In the genomic region with DNA sequence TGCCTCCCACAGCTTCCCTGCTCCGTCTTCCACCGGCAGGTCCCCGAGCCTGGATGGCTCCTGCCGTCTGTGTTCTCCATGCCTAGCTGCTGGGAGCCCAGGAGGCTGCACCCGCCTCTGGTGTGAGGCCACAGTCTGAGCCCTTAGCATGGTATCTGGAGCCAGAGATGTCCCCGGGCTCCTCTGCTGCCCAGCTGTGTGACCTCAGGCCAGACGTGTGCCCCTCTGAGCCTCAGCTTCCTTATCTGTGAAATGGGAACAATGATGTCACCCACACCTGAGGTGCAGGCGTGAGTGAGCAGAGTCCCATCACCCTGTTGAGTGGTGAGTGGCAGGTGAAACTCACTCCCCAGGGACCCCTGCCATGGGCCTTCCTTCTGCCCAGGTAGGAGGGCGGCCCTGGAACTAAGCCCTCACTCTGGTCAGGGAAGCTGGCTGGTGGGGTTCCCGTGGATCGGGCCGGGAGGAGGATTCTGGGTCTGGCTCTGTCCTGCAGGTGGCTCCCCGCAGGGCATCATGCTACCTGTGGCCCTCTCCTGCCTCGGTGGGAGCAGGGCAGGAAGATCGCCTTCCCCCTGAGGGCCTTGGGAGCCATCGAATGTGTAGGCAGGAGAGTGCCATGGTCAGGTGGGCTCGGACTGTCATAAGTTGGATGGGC, we compare ENCODE assay signal across 19 cellular contexts.
DNase-seq lines count a peak whose midpoint lies in the region; ATAC-seq, FAIRE-seq and TF ChIP-seq lines count a peak whose summit lies in the region.
"Had no signal": no experiment of that assay in that cellular context is flagged by ENCODE, and none has a peak within 500 bp of the region (broad histone marks: within the 10 kb centered on the region; RNA-seq: fewer than 3 reads in every experiment).

No MANE protein-coding gene starts in this region.

- TF ChIP-seq RAD21 in HepG2 (CRISPR knock-in tag; IDR thresholded peaks at IDR 0.05) = no peak

- no peak for FAIRE-seq in HepG2 (lab: Jason Lieb, UNC)
- FAIRE-seq: A204.1, G401.6, K562 had no signal

- no peak for TF ChIP-seq EP300 in HepG2 (IDR thresholded peaks at IDR 0.05; ENCODE audit: low read depth in 2 of 2, low read length in 2 of 2)
- TF ChIP-seq EP300 in HepG2 (CRISPR knock-in tag; IDR thresholded peaks at IDR 0.05; ENCODE audit: borderline replicate concordance) = no peak

- peaks cover 12% of the 10 kb centered on the region for H3K27me3 Mint-ChIP-seq in osteocyte (ENCODE audit: unreplicated experiment)
- peaks cover 8% of the 10 kb centered on the region for H3K27me3 Mint-ChIP-seq in glutamatergic neuron (ENCODE audit: unreplicated experiment)

- no TSS peak for BruUV-seq in HepG2 (replicated peaks; lab: Mats Ljungman, UMichigan)

- no peak overlapping the region for H3K4me2 ChIP-seq in HepG2 (ENCODE audit: low read depth, low read length)

- no peak overlapping the region for H3K9ac ChIP-seq in HepG2 (ENCODE audit: insufficient read depth, low read depth, low read length)

- H3K27ac Mint-ChIP-seq in osteocyte (ENCODE audit: unreplicated experiment) (no peak overlapping the region), glutamatergic neuron (ENCODE audit: unreplicated experiment) (no peak overlapping the region)
- H3K27ac Mint-ChIP-seq: CD4-positive, CD25-positive, alpha-beta regulatory T cell had no signal

- 52% methylated on average over 12 of the region's 17 CpGs for WGBS in HepG2 (ENCODE audit: low lambda C conversion rate)

- TF ChIP-seq CTCF in HepG2 (CRISPR knock-in tag; IDR thresholded peaks at IDR 0.05) (no peak), osteocyte (IDR thresholded peaks at IDR 0.05) (no peak), foreskin keratinocyte (conservative IDR thresholded peaks at IDR 0.05) (no peak), glutamatergic neuron (IDR thresholded peaks at IDR 0.05; ENCODE audit: partially characterized antibody, unreplicated experiment) (no peak)

- H3K4me3 ChIP-seq in HepG2 (replicated peaks in 1 of 3; ENCODE audit: insufficient read depth in 1 of 3, low read depth in 2 of 3, low read length in 3 of 3) = no peak overlapping the region
- H3K4me3 ChIP-seq: K562, Peyer's patch had no signal

- peaks cover 0 to 2% of the 10 kb centered on the region in 2 experiments; a peak in 1 of 5 replicates for H3K27me3 ChIP-seq in HepG2 (ENCODE audit: control insufficient read depth in 1 of 2, insufficient read depth in 2 of 2, low read length in 2 of 2)
- H3K27me3 ChIP-seq in foreskin keratinocyte = peaks cover 9% of the 10 kb centered on the region
- H3K27me3 ChIP-seq: BE2C, Peyer's patch had no signal

- H3K9me3 Mint-ChIP-seq in osteocyte (ENCODE audit: unreplicated experiment) = peaks cover under 1% of the 10 kb centered on the region
- H3K9me3 Mint-ChIP-seq in glutamatergic neuron (ENCODE audit: unreplicated experiment) = peaks cover 15% of the 10 kb centered on the region

- no peak for TF ChIP-seq POLR2A in HepG2 (IDR thresholded peaks at IDR 0.05; ENCODE audit: insufficient read depth in 1 of 2, low read depth in 2 of 2, low read length in 2 of 2)

- no peak overlapping the region for H3K27ac ChIP-seq in HepG2 (ENCODE audit: extremely low read length, insufficient read depth, low read length)
- H3K27ac ChIP-seq in foreskin keratinocyte = no peak overlapping the region
- H3K27ac ChIP-seq: Peyer's patch had no signal

- peak; percentile 51 for DNase-seq in activated effector memory CD4-positive, alpha-beta T cell treated with anti-CD3 and anti-CD28 coated beads, Interleukin-2, amount 50 U/mL, for 16 hours
- no peak for DNase-seq in activated effector memory CD4-positive, alpha-beta T cell treated with Interleukin-2 at 50 U/mL for 16 hours
- DNase-seq in HepG2 (ENCODE audit: low spot score) (no peak), osteocyte (ENCODE audit: extremely low spot score, unreplicated experiment) (peak; percentile 80), foreskin keratinocyte (no peak), A172 (ENCODE audit: low spot score) (no peak), glutamatergic neuron (no peak)
- DNase-seq: BE2C; CD4-positive, CD25-positive, alpha-beta regulatory T cell; COR-L47; HCEC 1CT; NCI-H1092 treated with DMSO at 0.1 percent for 48 hours; NCI-H146; NCI-H2029 treated with DMSO at 0.1 percent for 48 hours had no signal

- in situ Hi-C loops in HepG2 (cut with HindIII; ENCODE audit: extremely low pct_ligation_motif_present, low pct_unique_long_range_greater_than_20kb) = no loop called here

- H3K36me3 Mint-ChIP-seq in osteocyte (ENCODE audit: unreplicated experiment) = no peaks in the 10 kb centered on the region
- H3K36me3 Mint-ChIP-seq in glutamatergic neuron (ENCODE audit: unreplicated experiment) = peaks cover 7% of the 10 kb centered on the region
- H3K36me3 Mint-ChIP-seq: CD4-positive, CD25-positive, alpha-beta regulatory T cell had no signal

- H3K4me1 ChIP-seq in HepG2 (ENCODE audit: insufficient read depth, low read length) (peaks cover 10% of the 10 kb centered on the region), foreskin keratinocyte (no peaks in the 10 kb centered on the region)
- H3K4me1 ChIP-seq: Peyer's patch had no signal

- peaks cover 5% of the 10 kb centered on the region for H3K4me1 Mint-ChIP-seq in osteocyte (ENCODE audit: unreplicated experiment)
- H3K4me1 Mint-ChIP-seq in glutamatergic neuron (ENCODE audit: low read depth, unreplicated experiment) = peaks cover 6% of the 10 kb centered on the region
- H3K4me1 Mint-ChIP-seq: CD4-positive, CD25-positive, alpha-beta regulatory T cell had no signal

- H3K9me3 ChIP-seq in HepG2 (ENCODE audit: low read length) = no peaks in the 10 kb centered on the region
- H3K9me3 ChIP-seq: BE2C, Peyer's patch had no signal

- intact Hi-C loops in HepG2 (cut with micrococcal nuclease; ENCODE audit: unreplicated experiment) = no loop called here

- no peak overlapping the region for H2AFZ ChIP-seq in HepG2 (ENCODE audit: low read length)

- H3K4me3 Mint-ChIP-seq in osteocyte (ENCODE audit: unreplicated experiment) (no peak overlapping the region), glutamatergic neuron (ENCODE audit: unreplicated experiment) (no peak overlapping the region)

- no peak for ATAC-seq in HepG2
- ATAC-seq in foreskin keratinocyte = no peak
- ATAC-seq in GM18511 (IDR thresholded peaks at IDR 0.05; ENCODE audit: unreplicated experiment) = no peak
- ATAC-seq: K562 had no signal

- no peaks in the 10 kb centered on the region for H3K79me2 ChIP-seq in HepG2 (ENCODE audit: insufficient read depth, low read length)

- no peaks in the 10 kb centered on the region for H3K36me3 ChIP-seq in HepG2 (replicated peaks in 1 of 2; ENCODE audit: control insufficient read depth in 1 of 2, insufficient read depth in 2 of 2, low read length in 2 of 2)
- H3K36me3 ChIP-seq: BE2C, Peyer's patch had no signal

- POLR2A ChIA-PET in HepG2 (lab: Yijun Ruan, JAX) = no interaction called here

- CTCF ChIA-PET in HepG2 (lab: Yijun Ruan, JAX; ENCODE audit: low intra/inter-chr PET ratio, low total read pairs) = no interaction called here

- no peaks in the 10 kb centered on the region for H4K20me1 ChIP-seq in HepG2 (ENCODE audit: insufficient read depth, low read length)

TF ChIP-seq in HepG2, 621 proteins besides CTCF, POLR2A, EP300 and RAD21:
- TF ChIP-seq ZNF629 (CRISPR knock-in tag; conservative IDR thresholded peaks at IDR 0.05) = peak; percentile 69
- no peak for TF ChIP-seq PAF1 (CRISPR knock-in tag; IDR thresholded peaks at IDR 0.05)
- peak; percentile 65; the same call in 1 of the 2 replicates for TF ChIP-seq ZNF768 (CRISPR knock-in tag; IDR thresholded peaks at IDR 0.05)
- TF ChIP-seq ELF1 (CRISPR knock-in tag; IDR thresholded peaks at IDR 0.05) = no peak

Comparison
In these comparisons a context has a peak if more than half of its experiments do, and no peak if none do; other contexts are left out.
1. DNase-seq: peak in activated effector memory CD4-positive, alpha-beta T cell treated with anti-CD3 and anti-CD28 coated beads, Interleukin-2, amount 50 U/mL, for 16 hours (single experiment) and osteocyte (single experiment); none in activated effector memory CD4-positive, alpha-beta T cell treated with Interleukin-2 at 50 U/mL for 16 hours (single experiment), HepG2 (single experiment), foreskin keratinocyte (0 of 2), A172 (single experiment) and glutamatergic neuron (single experiment).